ENCODE assay signal across 1 cellular context in the genomic region with DNA sequence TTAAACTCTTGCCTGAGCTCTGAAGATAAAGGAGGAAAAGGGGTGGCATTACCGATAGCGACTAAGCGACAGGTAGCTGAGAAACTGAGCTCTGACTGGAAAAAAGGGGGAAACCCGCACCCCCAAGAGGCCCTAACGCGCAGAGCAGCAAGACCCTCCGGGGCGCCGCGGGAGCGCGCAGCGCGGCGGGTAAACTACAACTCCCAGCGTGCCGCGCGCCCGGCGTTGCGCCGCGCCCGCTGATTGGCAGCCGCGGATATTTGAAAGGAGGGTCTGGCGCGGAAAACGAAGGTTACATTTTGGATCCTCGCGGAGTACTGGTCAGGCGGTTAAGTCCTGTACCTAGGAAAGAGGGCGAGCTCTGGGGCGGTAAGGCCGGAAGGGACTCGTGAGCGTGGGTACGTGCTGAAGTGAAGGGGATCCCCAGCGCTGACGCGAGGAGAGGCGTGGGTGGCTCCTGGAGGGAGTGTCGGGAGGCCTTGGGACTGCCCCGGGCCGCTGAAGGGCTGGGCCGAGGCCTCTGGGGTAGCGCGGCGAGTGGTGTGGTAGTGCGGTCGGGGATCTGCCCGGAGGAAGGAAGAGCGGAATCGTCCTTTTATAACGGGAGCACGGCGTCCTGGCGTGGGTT.
TF ChIP-seq lines count a peak whose summit lies in the region.

A gene (plus strand): TSS at position 291 of the 628 bp plus-strand sequence. CDS start 468 bp downstream, outside the sequence.

TF ChIP-seq in HEK293, 187 proteins besides CTCF, POLR2A, EP300 and RAD21 (continued from another document):
- TF ChIP-seq, protein P1, sequence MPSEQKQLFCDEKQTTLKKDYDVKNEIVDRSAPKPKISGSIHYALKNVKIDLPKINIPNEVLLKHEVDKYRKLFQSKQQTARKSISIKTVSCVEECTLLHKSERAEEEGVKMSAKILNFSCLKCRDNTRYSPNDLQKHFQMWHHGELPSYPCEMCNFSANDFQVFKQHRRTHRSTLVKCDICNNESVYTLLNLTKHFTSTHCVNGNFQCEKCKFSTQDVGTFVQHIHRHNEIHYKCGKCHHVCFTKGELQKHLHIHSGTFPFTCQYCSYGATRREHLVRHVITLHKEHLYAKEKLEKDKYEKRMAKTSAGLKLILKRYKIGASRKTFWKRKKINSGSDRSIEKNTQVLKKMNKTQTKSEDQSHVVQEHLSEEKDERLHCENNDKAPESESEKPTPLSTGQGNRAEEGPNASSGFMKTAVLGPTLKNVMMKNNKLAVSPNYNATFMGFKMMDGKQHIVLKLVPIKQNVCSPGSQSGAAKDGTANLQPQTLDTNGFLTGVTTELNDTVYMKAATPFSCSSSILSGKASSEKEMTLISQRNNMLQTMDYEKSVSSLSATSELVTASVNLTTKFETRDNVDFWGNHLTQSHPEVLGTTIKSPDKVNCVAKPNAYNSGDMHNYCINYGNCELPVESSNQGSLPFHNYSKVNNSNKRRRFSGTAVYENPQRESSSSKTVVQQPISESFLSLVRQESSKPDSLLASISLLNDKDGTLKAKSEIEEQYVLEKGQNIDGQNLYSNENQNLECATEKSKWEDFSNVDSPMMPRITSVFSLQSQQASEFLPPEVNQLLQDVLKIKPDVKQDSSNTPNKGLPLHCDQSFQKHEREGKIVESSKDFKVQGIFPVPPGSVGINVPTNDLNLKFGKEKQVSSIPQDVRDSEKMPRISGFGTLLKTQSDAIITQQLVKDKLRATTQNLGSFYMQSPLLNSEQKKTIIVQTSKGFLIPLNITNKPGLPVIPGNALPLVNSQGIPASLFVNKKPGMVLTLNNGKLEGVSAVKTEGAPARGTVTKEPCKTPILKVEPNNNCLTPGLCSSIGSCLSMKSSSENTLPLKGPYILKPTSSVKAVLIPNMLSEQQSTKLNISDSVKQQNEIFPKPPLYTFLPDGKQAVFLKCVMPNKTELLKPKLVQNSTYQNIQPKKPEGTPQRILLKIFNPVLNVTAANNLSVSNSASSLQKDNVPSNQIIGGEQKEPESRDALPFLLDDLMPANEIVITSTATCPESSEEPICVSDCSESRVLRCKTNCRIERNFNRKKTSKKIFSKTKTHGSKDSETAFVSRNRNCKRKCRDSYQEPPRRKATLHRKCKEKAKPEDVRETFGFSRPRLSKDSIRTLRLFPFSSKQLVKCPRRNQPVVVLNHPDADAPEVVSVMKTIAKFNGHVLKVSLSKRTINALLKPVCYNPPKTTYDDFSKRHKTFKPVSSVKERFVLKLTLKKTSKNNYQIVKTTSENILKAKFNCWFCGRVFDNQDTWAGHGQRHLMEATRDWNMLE (tag by site-specific recombination; conservative IDR thresholded peaks at IDR 0.05; ENCODE audit: low read depth) = peak; percentile 15
- TF ChIP-seq ZNF621 (tag by site-specific recombination; IDR thresholded peaks at IDR 0.05) (no peak), ZNF335 (tag by site-specific recombination; conservative IDR thresholded peaks at IDR 0.05) (peak; percentile 97), KLF8 (tag by site-specific recombination; IDR thresholded peaks at IDR 0.05) (peak; percentile 92; the same call in 1 of the 2 replicates), ZNF324 (tag by site-specific recombination; IDR thresholded peaks at IDR 0.05) (peak; percentile 49; the same call in 1 of the 2 replicates), ZNF133 (tag by site-specific recombination; IDR thresholded peaks at IDR 0.05) (no peak), KLF7 (tag by site-specific recombination; IDR thresholded peaks at IDR 0.05; ENCODE audit: borderline replicate concordance) (0 out of 2 replicates have a peak, but pooled peaks have one; percentile 43), ZIC2 (tag by site-specific recombination; IDR thresholded peaks at IDR 0.05) (peak; percentile 45; the same call in 1 of the 2 replicates), KLF16 (tag by site-specific recombination; IDR thresholded peaks at IDR 0.05) (peak; percentile 56; the same call in 1 of the 2 replicates), GLIS2 (tag by site-specific recombination; IDR thresholded peaks at IDR 0.05) (peak; percentile 83), GLIS1 (tag by site-specific recombination; IDR thresholded peaks at IDR 0.05) (peak; percentile 96), ZNF175 (tag by site-specific recombination; IDR thresholded peaks at IDR 0.05) (no peak), ZNF248 (tag by site-specific recombination; IDR thresholded peaks at IDR 0.05) (no peak), IKZF3 (tag by site-specific recombination; IDR thresholded peaks at IDR 0.05) (no peak), KLF1 (tag by site-specific recombination; IDR thresholded peaks at IDR 0.05) (peak; percentile 18; the same call in 1 of the 2 replicates), ZNF843 (tag by site-specific recombination; IDR thresholded peaks at IDR 0.05) (peak; percentile 74; the same call in 1 of the 2 replicates), ZNF658 (tag by site-specific recombination; IDR thresholded peaks at IDR 0.05) (no peak), ZFHX2 (tag by site-specific recombination; conservative IDR thresholded peaks at IDR 0.05) (peak; percentile 93), ZBTB17 (tag by site-specific recombination; IDR thresholded peaks at IDR 0.05) (peak; percentile 90)
- TF ChIP-seq, protein P2, sequence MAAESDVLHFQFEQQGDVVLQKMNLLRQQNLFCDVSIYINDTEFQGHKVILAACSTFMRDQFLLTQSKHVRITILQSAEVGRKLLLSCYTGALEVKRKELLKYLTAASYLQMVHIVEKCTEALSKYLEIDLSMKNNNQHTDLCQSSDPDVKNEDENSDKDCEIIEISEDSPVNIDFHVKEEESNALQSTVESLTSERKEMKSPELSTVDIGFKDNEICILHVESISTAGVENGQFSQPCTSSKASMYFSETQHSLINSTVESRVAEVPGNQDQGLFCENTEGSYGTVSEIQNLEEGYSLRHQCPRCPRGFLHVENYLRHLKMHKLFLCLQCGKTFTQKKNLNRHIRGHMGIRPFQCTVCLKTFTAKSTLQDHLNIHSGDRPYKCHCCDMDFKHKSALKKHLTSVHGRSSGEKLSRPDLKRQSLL (tag by site-specific recombination; IDR thresholded peaks at IDR 0.05) = peak; percentile 25; the same call in 1 of the 2 replicates
- TF ChIP-seq, protein P3, sequence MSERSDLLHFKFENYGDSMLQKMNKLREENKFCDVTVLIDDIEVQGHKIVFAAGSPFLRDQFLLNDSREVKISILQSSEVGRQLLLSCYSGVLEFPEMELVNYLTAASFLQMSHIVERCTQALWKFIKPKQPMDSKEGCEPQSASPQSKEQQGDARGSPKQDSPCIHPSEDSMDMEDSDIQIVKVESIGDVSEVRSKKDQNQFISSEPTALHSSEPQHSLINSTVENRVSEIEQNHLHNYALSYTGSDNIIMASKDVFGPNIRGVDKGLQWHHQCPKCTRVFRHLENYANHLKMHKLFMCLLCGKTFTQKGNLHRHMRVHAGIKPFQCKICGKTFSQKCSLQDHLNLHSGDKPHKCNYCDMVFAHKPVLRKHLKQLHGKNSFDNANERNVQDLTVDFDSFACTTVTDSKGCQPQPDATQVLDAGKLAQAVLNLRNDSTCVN (tag by site-specific recombination; optimal IDR thresholded peaks at IDR 0.05) = peak; percentile 98
- TF ChIP-seq, protein P4, sequence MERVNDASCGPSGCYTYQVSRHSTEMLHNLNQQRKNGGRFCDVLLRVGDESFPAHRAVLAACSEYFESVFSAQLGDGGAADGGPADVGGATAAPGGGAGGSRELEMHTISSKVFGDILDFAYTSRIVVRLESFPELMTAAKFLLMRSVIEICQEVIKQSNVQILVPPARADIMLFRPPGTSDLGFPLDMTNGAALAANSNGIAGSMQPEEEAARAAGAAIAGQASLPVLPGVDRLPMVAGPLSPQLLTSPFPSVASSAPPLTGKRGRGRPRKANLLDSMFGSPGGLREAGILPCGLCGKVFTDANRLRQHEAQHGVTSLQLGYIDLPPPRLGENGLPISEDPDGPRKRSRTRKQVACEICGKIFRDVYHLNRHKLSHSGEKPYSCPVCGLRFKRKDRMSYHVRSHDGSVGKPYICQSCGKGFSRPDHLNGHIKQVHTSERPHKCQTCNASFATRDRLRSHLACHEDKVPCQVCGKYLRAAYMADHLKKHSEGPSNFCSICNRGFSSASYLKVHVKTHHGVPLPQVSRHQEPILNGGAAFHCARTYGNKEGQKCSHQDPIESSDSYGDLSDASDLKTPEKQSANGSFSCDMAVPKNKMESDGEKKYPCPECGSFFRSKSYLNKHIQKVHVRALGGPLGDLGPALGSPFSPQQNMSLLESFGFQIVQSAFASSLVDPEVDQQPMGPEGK (tag by site-specific recombination; IDR thresholded peaks at IDR 0.05) = peak; percentile 61
- TF ChIP-seq, protein P5, sequence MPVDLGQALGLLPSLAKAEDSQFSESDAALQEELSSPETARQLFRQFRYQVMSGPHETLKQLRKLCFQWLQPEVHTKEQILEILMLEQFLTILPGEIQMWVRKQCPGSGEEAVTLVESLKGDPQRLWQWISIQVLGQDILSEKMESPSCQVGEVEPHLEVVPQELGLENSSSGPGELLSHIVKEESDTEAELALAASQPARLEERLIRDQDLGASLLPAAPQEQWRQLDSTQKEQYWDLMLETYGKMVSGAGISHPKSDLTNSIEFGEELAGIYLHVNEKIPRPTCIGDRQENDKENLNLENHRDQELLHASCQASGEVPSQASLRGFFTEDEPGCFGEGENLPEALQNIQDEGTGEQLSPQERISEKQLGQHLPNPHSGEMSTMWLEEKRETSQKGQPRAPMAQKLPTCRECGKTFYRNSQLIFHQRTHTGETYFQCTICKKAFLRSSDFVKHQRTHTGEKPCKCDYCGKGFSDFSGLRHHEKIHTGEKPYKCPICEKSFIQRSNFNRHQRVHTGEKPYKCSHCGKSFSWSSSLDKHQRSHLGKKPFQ (tag by site-specific recombination; IDR thresholded peaks at IDR 0.05) = no peak
- TF ChIP-seq, protein P6, sequence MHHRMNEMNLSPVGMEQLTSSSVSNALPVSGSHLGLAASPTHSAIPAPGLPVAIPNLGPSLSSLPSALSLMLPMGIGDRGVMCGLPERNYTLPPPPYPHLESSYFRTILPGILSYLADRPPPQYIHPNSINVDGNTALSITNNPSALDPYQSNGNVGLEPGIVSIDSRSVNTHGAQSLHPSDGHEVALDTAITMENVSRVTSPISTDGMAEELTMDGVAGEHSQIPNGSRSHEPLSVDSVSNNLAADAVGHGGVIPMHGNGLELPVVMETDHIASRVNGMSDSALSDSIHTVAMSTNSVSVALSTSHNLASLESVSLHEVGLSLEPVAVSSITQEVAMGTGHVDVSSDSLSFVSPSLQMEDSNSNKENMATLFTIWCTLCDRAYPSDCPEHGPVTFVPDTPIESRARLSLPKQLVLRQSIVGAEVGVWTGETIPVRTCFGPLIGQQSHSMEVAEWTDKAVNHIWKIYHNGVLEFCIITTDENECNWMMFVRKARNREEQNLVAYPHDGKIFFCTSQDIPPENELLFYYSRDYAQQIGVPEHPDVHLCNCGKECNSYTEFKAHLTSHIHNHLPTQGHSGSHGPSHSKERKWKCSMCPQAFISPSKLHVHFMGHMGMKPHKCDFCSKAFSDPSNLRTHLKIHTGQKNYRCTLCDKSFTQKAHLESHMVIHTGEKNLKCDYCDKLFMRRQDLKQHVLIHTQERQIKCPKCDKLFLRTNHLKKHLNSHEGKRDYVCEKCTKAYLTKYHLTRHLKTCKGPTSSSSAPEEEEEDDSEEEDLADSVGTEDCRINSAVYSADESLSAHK (tag by site-specific recombination; IDR thresholded peaks at IDR 0.05) = peak; percentile 32
- TF ChIP-seq, protein P7, sequence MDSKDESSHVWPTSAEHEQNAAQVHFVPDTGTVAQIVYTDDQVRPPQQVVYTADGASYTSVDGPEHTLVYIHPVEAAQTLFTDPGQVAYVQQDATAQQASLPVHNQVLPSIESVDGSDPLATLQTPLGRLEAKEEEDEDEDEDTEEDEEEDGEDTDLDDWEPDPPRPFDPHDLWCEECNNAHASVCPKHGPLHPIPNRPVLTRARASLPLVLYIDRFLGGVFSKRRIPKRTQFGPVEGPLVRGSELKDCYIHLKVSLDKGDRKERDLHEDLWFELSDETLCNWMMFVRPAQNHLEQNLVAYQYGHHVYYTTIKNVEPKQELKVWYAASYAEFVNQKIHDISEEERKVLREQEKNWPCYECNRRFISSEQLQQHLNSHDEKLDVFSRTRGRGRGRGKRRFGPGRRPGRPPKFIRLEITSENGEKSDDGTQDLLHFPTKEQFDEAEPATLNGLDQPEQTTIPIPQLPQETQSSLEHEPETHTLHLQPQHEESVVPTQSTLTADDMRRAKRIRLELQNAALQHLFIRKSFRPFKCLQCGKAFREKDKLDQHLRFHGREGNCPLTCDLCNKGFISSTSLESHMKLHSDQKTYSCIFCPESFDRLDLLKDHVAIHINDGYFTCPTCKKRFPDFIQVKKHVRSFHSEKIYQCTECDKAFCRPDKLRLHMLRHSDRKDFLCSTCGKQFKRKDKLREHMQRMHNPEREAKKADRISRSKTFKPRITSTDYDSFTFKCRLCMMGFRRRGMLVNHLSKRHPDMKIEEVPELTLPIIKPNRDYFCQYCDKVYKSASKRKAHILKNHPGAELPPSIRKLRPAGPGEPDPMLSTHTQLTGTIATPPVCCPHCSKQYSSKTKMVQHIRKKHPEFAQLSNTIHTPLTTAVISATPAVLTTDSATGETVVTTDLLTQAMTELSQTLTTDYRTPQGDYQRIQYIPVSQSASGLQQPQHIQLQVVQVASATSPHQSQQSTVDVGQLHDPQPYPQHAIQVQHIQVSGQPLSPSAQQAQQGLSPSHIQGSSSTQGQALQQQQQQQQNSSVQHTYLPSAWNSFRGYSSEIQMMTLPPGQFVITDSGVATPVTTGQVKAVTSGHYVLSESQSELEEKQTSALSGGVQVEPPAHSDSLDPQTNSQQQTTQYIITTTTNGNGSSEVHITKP (tag by site-specific recombination; IDR thresholded peaks at IDR 0.05) = peak; percentile 21
